Comparison of ENCODE assay signal across 9 cellular contexts in genomic region chr3:12187448-12188327, GRCh38. TPM values are rescaled to one million over a fixed set of nuclear protein-coding genes. Genes with fewer than 3 reads are reported as not detected.
DNase-seq lines count a peak whose midpoint lies in the region; ATAC-seq and TF ChIP-seq lines count a peak whose summit lies in the region.
"Had no signal": no experiment of that assay in that cellular context is flagged by ENCODE, and none has a peak within 500 bp of the region (broad histone marks: within the 10 kb centered on the region; RNA-seq: fewer than 3 reads in every experiment).

No MANE protein-coding gene starts in this region.

- no peaks in the 10 kb centered on the region for H3K27me3 ChIP-seq in PC-3 (ENCODE audit: low read length)
- no peaks in the 10 kb centered on the region for H3K27me3 ChIP-seq in brain microvascular endothelial cell (replicated peaks)
- H3K27me3 ChIP-seq in thoracic aorta (replicated peaks; ENCODE audit: insufficient read depth): no peaks in the 10 kb centered on the region

- CTCF ChIA-PET in PC-3 (lab: Charles Lee): interaction anchor here (0.7 to 1.0 kb wide), 4 partner anchors 12 to 52 kb away, joined by 3 to 6 read pairs (median 4); no protein-coding TSS in a partner anchor

- H4K20me1 ChIP-seq in PC-3 (ENCODE audit: low read length): no peaks in the 10 kb centered on the region

- intact Hi-C loops in PC-3 (cut with micrococcal nuclease): no loop called here
- intact Hi-C loops in mucosa of descending colon (cut with DNase I, micrococcal nuclease): no loop called here

- H3K36me3 ChIP-seq in PC-3 (ENCODE audit: low read depth, low read length) (no peaks in the 10 kb centered on the region), brain microvascular endothelial cell (replicated peaks) (no peaks in the 10 kb centered on the region), mucosa of descending colon (ENCODE audit: low read depth) (no peaks in the 10 kb centered on the region), thoracic aorta (no peaks in the 10 kb centered on the region)

- peak overlapping the region; percentile 70 for H3K4me2 ChIP-seq in PC-3 (ENCODE audit: low read length)

- no peaks in the 10 kb centered on the region for H3K79me2 ChIP-seq in PC-3 (ENCODE audit: low read length)

- ATAC-seq in GM18505 (IDR thresholded peaks at IDR 0.05; ENCODE audit: unreplicated experiment) (peak; percentile 75), HG02642 (IDR thresholded peaks at IDR 0.05; ENCODE audit: poor library complexity, unreplicated experiment) (peak; percentile 75), PC-3 (peak; percentile 76), mucosa of descending colon (peak; percentile 82), thoracic aorta (ENCODE audit: insufficient number of reproducible peaks, low FRiP score, low read depth) (peak; percentile 42)

- DNase-seq in PC-3: peak; percentile 67
- DNase-seq in brain microvascular endothelial cell: peak; percentile 48
- DNase-seq in mucosa of descending colon: peak; percentile 31 to 71 (median 50)
- DNase-seq in thoracic aorta (ENCODE audit: low spot score): no peak
- DNase-seq in cerebellum (ENCODE audit: low spot score): no peak
- no peak for DNase-seq in NCI-H524 (lab: John Stamatoyannopoulos, UW)

- in situ Hi-C loops in brain microvascular endothelial cell (cut with HindIII; ENCODE audit: low pct_ligation_motif_present, low sequenced_read_pairs): loop anchor here (25.0 kb wide), 1 partner anchor 275 kb away; no protein-coding TSS in a partner anchor

- TSS peak; percentile 84 for BruUV-seq in PC-3 (replicated peaks; lab: Mats Ljungman, UMichigan)

- peak overlapping the region; percentile 58; the same call in 1 of the 2 replicates for H2AFZ ChIP-seq in PC-3 (ENCODE audit: low read length)

- TF ChIP-seq POLR2A in GM18505 (IDR thresholded peaks at IDR 0.05; ENCODE audit: borderline replicate concordance, extremely low read depth, insufficient read depth, insufficient read length): peak; percentile 16

- POLR2A ChIA-PET in PC-3 (lab: Charles Lee; ENCODE audit: unreplicated experiment): interaction anchor here (0.6 to 0.9 kb wide), 3 partner anchors 10 to 87 kb away, joined by 4 to 8 read pairs (median 5); no protein-coding TSS in a partner anchor

- peaks cover 29% of the 10 kb centered on the region for H3K4me1 ChIP-seq in PC-3 (ENCODE audit: insufficient read depth, low read length)
- H3K4me1 ChIP-seq in mucosa of descending colon (ENCODE audit: low read depth): peaks cover 3% of the 10 kb centered on the region
- H3K4me1 ChIP-seq in thoracic aorta (ENCODE audit: control insufficient read depth in 1 of 2, low read depth in 2 of 2): peaks cover 28 to 43% of the 10 kb centered on the region in 2 donors

- H3K9me2 ChIP-seq in PC-3 (replicated peaks; ENCODE audit: low read length): no peaks in the 10 kb centered on the region

- H3K27ac ChIP-seq in PC-3 (ENCODE audit: low read length): peak overlapping the region; percentile 91
- peak overlapping the region; percentile 78 for H3K27ac ChIP-seq in brain microvascular endothelial cell
- peak overlapping the region; percentile 90 to 92 for H3K27ac ChIP-seq in thoracic aorta

- TF ChIP-seq CTCF in PC-3 (conservative IDR thresholded peaks at IDR 0.05; ENCODE audit: low read depth, low read length) (no peak), brain microvascular endothelial cell (IDR thresholded peaks at IDR 0.05; ENCODE audit: low read depth, low read length, missing control alignments) (no peak), mucosa of descending colon (IDR thresholded peaks at IDR 0.05) (no peak), thoracic aorta (IDR thresholded peaks at IDR 0.05) (no peak)

- peaks cover under 1% of the 10 kb centered on the region for H3F3A ChIP-seq in PC-3 (ENCODE audit: low read length, unreplicated experiment)

- H3K9ac ChIP-seq in PC-3 (ENCODE audit: low read length): peak overlapping the region; percentile 55

- H3K4me3 ChIP-seq in PC-3 (ENCODE audit: low read length) (peak overlapping the region; percentile 13; the same call in 1 of the 2 replicates), brain microvascular endothelial cell (ENCODE audit: low read depth, low read length) (peak overlapping the region; percentile 5), mucosa of descending colon (no peak overlapping the region), thoracic aorta (peak overlapping the region; percentile 26)

- H3K9me3 ChIP-seq in PC-3 (ENCODE audit: low read length) (no peaks in the 10 kb centered on the region), mucosa of descending colon (no peaks in the 10 kb centered on the region), thoracic aorta (no peaks in the 10 kb centered on the region)

RNA-seq across cellular contexts. Expression of gene TIMP4, which starts 29.0 kb away (rescaled TPM):
- total RNA-seq in PC-3 (2014; rRNA removed) (7.3 and 7.6 TPM in 2 replicates), mucosa of descending colon (1 to 10 TPM; 1.2 to 8.7 (median 3.6) TPM), thoracic aorta (10 to 100 TPM; 56.7 to 73.9 TPM), cerebellum (17.6 TPM)
- total RNA-seq: SK-MEL-5 had no signal

Comparison
In these comparisons a context has a peak if more than half of its experiments do, and no peak if none do; other contexts are left out.
1. DNase-seq: peak in PC-3 (single experiment), brain microvascular endothelial cell (single experiment) and mucosa of descending colon (3 of 3); none in thoracic aorta (single experiment), cerebellum (single experiment) and NCI-H524 (0 of 2).
2. Peak in every context shown above with its lines, with median percentiles within 50 percentile points of each other: ATAC-seq and H3K27ac ChIP-seq.